Comparison of ENCODE assay signal across 2 cellular contexts in the genomic region with DNA sequence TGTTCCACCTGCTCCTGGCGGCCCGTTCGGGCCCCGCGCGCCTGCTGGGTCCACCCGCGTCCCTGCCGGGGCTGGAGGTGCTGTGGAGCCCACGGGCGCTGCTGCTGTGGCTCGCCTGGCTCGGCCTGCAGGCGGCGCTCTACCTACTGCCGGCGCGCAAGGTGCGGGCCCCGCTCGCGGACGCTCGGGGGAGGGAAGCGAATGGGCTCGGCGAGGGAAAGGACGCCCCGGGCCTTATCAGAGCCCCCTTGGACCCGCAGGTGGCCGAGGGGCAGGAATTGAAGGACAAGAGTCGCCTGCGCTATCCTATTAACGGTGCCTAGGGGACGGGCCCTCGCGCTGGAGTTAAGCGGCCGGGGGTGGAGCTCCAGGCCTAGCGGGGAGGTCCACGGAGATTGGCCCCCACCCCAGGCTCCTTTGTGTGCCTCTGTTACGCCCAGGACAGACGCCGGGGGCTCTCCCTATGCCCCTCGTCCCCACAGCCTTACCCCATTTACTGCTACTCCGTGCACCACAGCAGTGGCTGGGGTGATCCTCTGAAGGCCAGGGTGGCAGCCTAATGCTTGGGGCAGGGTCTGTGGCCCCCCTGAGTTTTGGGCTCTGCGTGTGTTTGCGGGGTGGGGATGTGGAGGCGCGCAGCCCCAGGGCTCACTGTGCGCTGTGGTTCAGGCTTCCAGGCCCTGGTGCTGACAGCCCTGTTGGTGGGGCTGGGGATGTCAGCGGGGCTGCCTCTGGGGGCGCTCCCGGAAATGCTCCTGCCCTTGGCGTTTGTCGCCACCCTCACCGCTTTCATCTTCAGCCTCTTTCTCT.
TF ChIP-seq lines count a peak whose summit lies in the region.

No MANE protein-coding gene starts in this region.

TF ChIP-seq in WTC11, 78 proteins besides CTCF, POLR2A, EP300 and RAD21 (continued from another document and continues in another):
- TF ChIP-seq AR (CRISPR knock-in tag; IDR thresholded peaks at IDR 0.05): peak; percentile 39; the same call in 1 of the 2 replicates
- no peak for TF ChIP-seq SMAD4 (CRISPR knock-in tag; IDR thresholded peaks at IDR 0.05)
- 0 out of 2 replicates have a peak, but pooled peaks have one; percentile 18 for TF ChIP-seq MLX (CRISPR knock-in tag; IDR thresholded peaks at IDR 0.05)
- TF ChIP-seq ZMAT4 (CRISPR knock-in tag; IDR thresholded peaks at IDR 0.05): peak; percentile 5; the same call in 1 of the 2 replicates
- no peak for TF ChIP-seq ZNF396 (CRISPR knock-in tag; IDR thresholded peaks at IDR 0.05; ENCODE audit: borderline replicate concordance)
- 0 out of 2 replicates have a peak, but pooled peaks have one; percentile 1 for TF ChIP-seq ESRRA (CRISPR knock-in tag; IDR thresholded peaks at IDR 0.05; ENCODE audit: borderline replicate concordance)
- TF ChIP-seq, protein P1, sequence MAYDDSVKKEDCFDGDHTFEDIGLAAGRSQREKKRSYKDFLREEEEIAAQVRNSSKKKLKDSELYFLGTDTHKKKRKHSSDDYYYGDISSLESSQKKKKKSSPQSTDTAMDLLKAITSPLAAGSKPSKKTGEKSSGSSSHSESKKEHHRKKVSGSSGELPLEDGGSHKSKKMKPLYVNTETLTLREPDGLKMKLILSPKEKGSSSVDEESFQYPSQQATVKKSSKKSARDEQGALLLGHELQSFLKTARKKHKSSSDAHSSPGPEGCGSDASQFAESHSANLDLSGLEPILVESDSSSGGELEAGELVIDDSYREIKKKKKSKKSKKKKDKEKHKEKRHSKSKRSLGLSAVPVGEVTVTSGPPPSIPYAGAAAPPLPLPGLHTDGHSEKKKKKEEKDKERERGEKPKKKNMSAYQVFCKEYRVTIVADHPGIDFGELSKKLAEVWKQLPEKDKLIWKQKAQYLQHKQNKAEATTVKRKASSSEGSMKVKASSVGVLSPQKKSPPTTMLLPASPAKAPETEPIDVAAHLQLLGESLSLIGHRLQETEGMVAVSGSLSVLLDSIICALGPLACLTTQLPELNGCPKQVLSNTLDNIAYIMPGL (CRISPR knock-in tag; IDR thresholded peaks at IDR 0.05): peak; percentile 96; the same call in 1 of the 2 replicates
- peak; percentile 53; the same call in 1 of the 2 replicates for TF ChIP-seq FOXP1 (CRISPR knock-in tag; IDR thresholded peaks at IDR 0.05; ENCODE audit: borderline replicate concordance)
- TF ChIP-seq EMX1 (CRISPR knock-in tag; IDR thresholded peaks at IDR 0.05): peak; percentile 84
- TF ChIP-seq ZNF219 (CRISPR knock-in tag; IDR thresholded peaks at IDR 0.05; ENCODE audit: borderline replicate concordance): 0 out of 2 replicates have a peak, but pooled peaks have one; percentile 78
- TF ChIP-seq, protein P2, sequence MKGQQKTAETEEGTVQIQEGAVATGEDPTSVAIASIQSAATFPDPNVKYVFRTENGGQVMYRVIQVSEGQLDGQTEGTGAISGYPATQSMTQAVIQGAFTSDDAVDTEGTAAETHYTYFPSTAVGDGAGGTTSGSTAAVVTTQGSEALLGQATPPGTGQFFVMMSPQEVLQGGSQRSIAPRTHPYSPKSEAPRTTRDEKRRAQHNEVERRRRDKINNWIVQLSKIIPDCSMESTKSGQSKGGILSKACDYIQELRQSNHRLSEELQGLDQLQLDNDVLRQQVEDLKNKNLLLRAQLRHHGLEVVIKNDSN (CRISPR knock-in tag; IDR thresholded peaks at IDR 0.05): no peak
- no peak for TF ChIP-seq NR2C2 (CRISPR knock-in tag; IDR thresholded peaks at IDR 0.05)
- no peak for TF ChIP-seq GRHL2 (CRISPR knock-in tag; IDR thresholded peaks at IDR 0.05; ENCODE audit: insufficient replicate concordance, severe bottlenecking)
- peak; percentile 38; the same call in 1 of the 2 replicates for TF ChIP-seq PRRX2 (CRISPR knock-in tag; IDR thresholded peaks at IDR 0.05)
- TF ChIP-seq, protein P3, sequence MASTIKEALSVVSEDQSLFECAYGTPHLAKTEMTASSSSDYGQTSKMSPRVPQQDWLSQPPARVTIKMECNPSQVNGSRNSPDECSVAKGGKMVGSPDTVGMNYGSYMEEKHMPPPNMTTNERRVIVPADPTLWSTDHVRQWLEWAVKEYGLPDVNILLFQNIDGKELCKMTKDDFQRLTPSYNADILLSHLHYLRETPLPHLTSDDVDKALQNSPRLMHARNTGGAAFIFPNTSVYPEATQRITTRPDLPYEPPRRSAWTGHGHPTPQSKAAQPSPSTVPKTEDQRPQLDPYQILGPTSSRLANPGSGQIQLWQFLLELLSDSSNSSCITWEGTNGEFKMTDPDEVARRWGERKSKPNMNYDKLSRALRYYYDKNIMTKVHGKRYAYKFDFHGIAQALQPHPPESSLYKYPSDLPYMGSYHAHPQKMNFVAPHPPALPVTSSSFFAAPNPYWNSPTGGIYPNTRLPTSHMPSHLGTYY (CRISPR knock-in tag; IDR thresholded peaks at IDR 0.05): peak; percentile 30; the same call in 1 of the 2 replicates
- no peak for TF ChIP-seq TEAD1 (CRISPR knock-in tag; IDR thresholded peaks at IDR 0.05)
- no peak; the same call in 1 of the 2 replicates for TF ChIP-seq GABPB1 (CRISPR knock-in tag; IDR thresholded peaks at IDR 0.05)
- peak; percentile 72; the same call in 1 of the 2 replicates for TF ChIP-seq ZNF671 (CRISPR knock-in tag; IDR thresholded peaks at IDR 0.05)

TF ChIP-seq in liver, 16 proteins besides CTCF, POLR2A, EP300 and RAD21 (continued from another document):
- TF ChIP-seq TAF1 (conservative IDR thresholded peaks at IDR 0.05): no peak
- TF ChIP-seq HNF4A (conservative IDR thresholded peaks at IDR 0.05): no peak
- TF ChIP-seq NR2F2 (IDR thresholded peaks at IDR 0.05): no peak
- TF ChIP-seq JUND (IDR thresholded peaks at IDR 0.05): no peak
- no peak for TF ChIP-seq HNF4G (IDR thresholded peaks at IDR 0.05)
